22 cellular contexts compared by ENCODE assay signal in genomic region chr4:18480342-18480741, GRCh38.
DNase-seq lines count a peak whose midpoint lies in the region; ATAC-seq, FAIRE-seq and TF ChIP-seq lines count a peak whose summit lies in the region.
"Had no signal": no experiment of that assay in that cellular context is flagged by ENCODE, and none has a peak within 500 bp of the region (broad histone marks: within the 10 kb centered on the region; RNA-seq: fewer than 3 reads in every experiment).

No MANE protein-coding gene starts in this region.

- no peak for FAIRE-seq in K562 (lab: Jason Lieb, UNC)
- FAIRE-seq: A549, D721Med, G401.6, GM12878, GM12892, GM18507 had no signal

- in situ Hi-C loops in K562 (cut with MboI), result no loop called here

- no peak for TF ChIP-seq RAD21 in K562 (CRISPR knock-in tag; conservative IDR thresholded peaks at IDR 0.05 in 1 of 2, IDR thresholded peaks at IDR 0.05 in 1 of 2)

- no peaks in the 10 kb centered on the region; the same call in 1 of the 2 replicates for H3K9me3 ChIP-seq in K562 (replicated peaks; ENCODE audit: control insufficient read depth, insufficient read depth, low read depth, low read length)
- H3K9me3 ChIP-seq: A549, Caco-2 had no signal

- no peak overlapping the region for H3K9ac ChIP-seq in K562 (ENCODE audit: insufficient read depth in 1 of 2, low read depth in 2 of 2, low read length in 2 of 2)
- H3K9ac ChIP-seq: BLaER1 treated with 17β-estradiol and CSF1 and Interleukin-3, amounts not matched to agents 10 nM and 100 nM had no signal

- DNase-seq in NCI-H748 (lab: John Stamatoyannopoulos, UW; ENCODE audit: unreplicated experiment) (peak; percentile 9), NCI-H748 treated with DMSO at 0.1 percent for 48 hours (lab: John Stamatoyannopoulos, UW) (no peak), DMS53 (lab: John Stamatoyannopoulos, UW) (peak; percentile 60), K562 (ENCODE audit: extremely low read depth in 1 of 4, low spot score in 3 of 4) (no peak), GM10248 (ENCODE audit: extremely low spot score) (no peak)
- DNase-seq: AML-193; Caco-2; Calu3; CD4-positive, alpha-beta T cell; CD8-positive, alpha-beta T cell; DMS79 treated with DMSO at 0.1 percent for 48 hours; GF-D8 had no signal

- no peak for TF ChIP-seq EP300 in K562 (IDR thresholded peaks at IDR 0.05; ENCODE audit: low read length)

- H3K79me2 ChIP-seq in K562 (ENCODE audit: control insufficient read depth, insufficient read depth, low read length), result no peaks in the 10 kb centered on the region

- ATAC-seq in K562 (no peak), HG02938 (IDR thresholded peaks at IDR 0.05; ENCODE audit: unreplicated experiment) (no peak)
- ATAC-seq: A549; CD8-positive, alpha-beta T cell; GM12878 had no signal

- no peak overlapping the region for H3K4me2 ChIP-seq in K562 (ENCODE audit: insufficient read depth, low read length)
- H3K4me2 ChIP-seq: A549; BLaER1 treated with 17β-estradiol and CSF1 and Interleukin-3, amounts not matched to agents 10 nM and 100 nM had no signal

- no peaks in the 10 kb centered on the region for H3K9me1 ChIP-seq in K562 (ENCODE audit: control insufficient read depth, insufficient read depth, low read length)

- H4K20me1 ChIP-seq in K562 (replicated peaks; ENCODE audit: control insufficient read depth, insufficient read depth, low read length), result no peaks in the 10 kb centered on the region
- H4K20me1 ChIP-seq: BLaER1 treated with 17β-estradiol and CSF1 and Interleukin-3, amounts not matched to agents 10 nM and 100 nM had no signal

- POLR2A ChIA-PET in K562 (lab: Yijun Ruan, JAX) (no interaction called here), GM10248 (lab: Yijun Ruan, JAX) (no interaction called here)

- CTCF ChIA-PET in K562 (lab: Yijun Ruan, JAX; ENCODE audit: low intra/inter-chr PET ratio), result no interaction called here
- CTCF ChIA-PET in GM10248 (lab: Yijun Ruan, JAX), result interaction anchor here (1.2 to 1.5 kb wide), 2 partner anchors 13 to 38 kb away, joined by 3 to 4 read pairs; no protein-coding TSS in a partner anchor

- no peak overlapping the region for H2AFZ ChIP-seq in K562 (ENCODE audit: low read depth, low read length)

- TF ChIP-seq POLR2A in K562 (conservative IDR thresholded peaks at IDR 0.05), result no peak

- intact Hi-C loops in K562 (cut with micrococcal nuclease), result no loop called here

- H3K27ac ChIP-seq in K562 (ENCODE audit: extremely low read depth, low read depth, low read length), result no peak overlapping the region
- H3K27ac ChIP-seq: 22Rv1; A549; BLaER1 treated with 17β-estradiol and CSF1 and Interleukin-3, amounts not matched to agents 10 nM and 100 nM; C4-2B had no signal

- no peaks in the 10 kb centered on the region for H3K27me3 ChIP-seq in K562 (ENCODE audit: control insufficient read depth in 2 of 2, insufficient read depth in 2 of 2, low read length in 2 of 2)
- H3K27me3 ChIP-seq: BLaER1 treated with 17β-estradiol and CSF1 and Interleukin-3, amounts not matched to agents 10 nM and 100 nM had no signal

- no TSS peak for BruUV-seq in K562 (replicated peaks; lab: Mats Ljungman, UMichigan)

- no peaks in the 10 kb centered on the region for H3K4me1 ChIP-seq in K562 (replicated peaks in 1 of 2; ENCODE audit: control insufficient read depth in 2 of 2, insufficient read depth in 2 of 2, low read length in 2 of 2)
- H3K4me1 ChIP-seq: A549; BLaER1 treated with 17β-estradiol and CSF1 and Interleukin-3, amounts not matched to agents 10 nM and 100 nM; Caco-2 had no signal

- TF ChIP-seq CTCF in K562 (IDR thresholded peaks at IDR 0.05 in 2 of 3, conservative IDR thresholded peaks at IDR 0.05 in 1 of 3; ENCODE audit: insufficient read depth in 2 of 3, low read depth in 1 of 3, low read length in 3 of 3), result no peak
- no peak for TF ChIP-seq CTCF in GM10248 (IDR thresholded peaks at IDR 0.05; ENCODE audit: control extremely low read depth, extremely low read depth, low read depth, missing control alignments)

- no peaks in the 10 kb centered on the region for H3K36me3 ChIP-seq in K562 (ENCODE audit: control insufficient read depth, insufficient read depth, low read length)
- H3K36me3 ChIP-seq: BLaER1 treated with 17β-estradiol and CSF1 and Interleukin-3, amounts not matched to agents 10 nM and 100 nM had no signal

- no peak overlapping the region for H3K4me3 ChIP-seq in K562
- H3K4me3 ChIP-seq: A549; BLaER1 treated with 17β-estradiol and CSF1 and Interleukin-3, amounts not matched to agents 10 nM and 100 nM; GM12878 had no signal

TF ChIP-seq in K562, 482 proteins besides CTCF, POLR2A, EP300 and RAD21:
- TF ChIP-seq TFE3 (CRISPR knock-in tag; IDR thresholded peaks at IDR 0.05), result peak; percentile 45; the same call in 1 of the 2 replicates
- TF ChIP-seq KHSRP (IDR thresholded peaks at IDR 0.05), result no peak

Comparison
In these comparisons a context has a peak if more than half of its experiments do, and no peak if none do; other contexts are left out.
1. DNase-seq: peak in NCI-H748 (single experiment) and DMS53 (single experiment); none in NCI-H748 treated with DMSO at 0.1 percent for 48 hours (single experiment), K562 (0 of 4) and GM10248 (single experiment).